Comparison of ENCODE assay signal across 8 cellular contexts in genomic region chr22:26589845-26590524, GRCh38. TPM values are rescaled to one million over a fixed set of nuclear protein-coding genes. Genes with fewer than 3 reads are reported as not detected.
A peak's percentile ranks its signal among the peaks of the same experiment; 100 is the strongest.
DNase-seq lines count a peak whose midpoint lies in the region; ATAC-seq and TF ChIP-seq lines count a peak whose summit lies in the region.

TSS of gene TPST2 (minus strand) at chr22:26590132. CDS start at chr22:26541630, 48,502 bp downstream.

- peak within 1 kb of the TSS; percentile 96 to 98 (median 97) for H3K4me3 Mint-ChIP-seq in immature natural killer cell

- H3K9me3 Mint-ChIP-seq in immature natural killer cell, result no peaks in the 10 kb centered on the region

- intact Hi-C loops in mammary epithelial cell (cut with micrococcal nuclease), result loop anchor here (1.0 to 2.0 kb wide), 2 partner anchors 87 to 191 kb away; no protein-coding TSS in a partner anchor

- H3K27ac Mint-ChIP-seq in immature natural killer cell, result peak within 1 kb of the TSS; percentile 92 to 98 (median 97)

- no peak for ATAC-seq in HG02970 (IDR thresholded peaks at IDR 0.05; ENCODE audit: low FRiP score, unreplicated experiment)

- 1% methylated on average over 11 of the region's 69 CpGs for WGBS in mammary epithelial cell (ENCODE audit: low coverage, missing lambda C conversion rate)
- WGBS in smooth muscle cell (ENCODE audit: low lambda C conversion rate), result 6% methylated on average over 22 of the region's 69 CpGs

- H3K4me2 ChIP-seq in mammary epithelial cell (ENCODE audit: insufficient read depth, low read depth, low read length), result peak within 1 kb of the TSS; percentile 88
- peak within 1 kb of the TSS; percentile 99 for H3K4me2 ChIP-seq in smooth muscle cell

- H3K4me1 ChIP-seq in mammary epithelial cell (ENCODE audit: insufficient read depth, low read length) (peaks cover 22% of the 10 kb centered on the region), smooth muscle cell (ENCODE audit: low read depth) (no peaks in the 10 kb centered on the region)

- peaks cover 13% of the 10 kb centered on the region for H3F3A ChIP-seq in smooth muscle cell (ENCODE audit: low read depth)

- no peaks in the 10 kb centered on the region for H3K36me3 ChIP-seq in WERI-Rb-1
- no peaks in the 10 kb centered on the region for H3K36me3 ChIP-seq in mammary epithelial cell (ENCODE audit: insufficient read depth, low read length)
- no peaks in the 10 kb centered on the region for H3K36me3 ChIP-seq in smooth muscle cell (ENCODE audit: low read depth)

- no peak for TF ChIP-seq CTCF in GM12875 (IDR thresholded peaks at IDR 0.05; ENCODE audit: borderline replicate concordance, insufficient read depth, low read depth, low read length)
- TF ChIP-seq CTCF in HFF-Myc (IDR thresholded peaks at IDR 0.05; ENCODE audit: low read depth, low read length, missing control alignments), result no peak
- no peak for TF ChIP-seq CTCF in WERI-Rb-1 (IDR thresholded peaks at IDR 0.05; ENCODE audit: low read depth, low read length)
- TF ChIP-seq CTCF in mammary epithelial cell (conservative IDR thresholded peaks at IDR 0.05 in 1 of 2, IDR thresholded peaks at IDR 0.05 in 1 of 2; ENCODE audit: extremely low read depth in 1 of 2, insufficient read depth in 1 of 2, low read depth in 1 of 2, low read length in 2 of 2), result no peak
- TF ChIP-seq CTCF in smooth muscle cell (IDR thresholded peaks at IDR 0.05; ENCODE audit: borderline replicate concordance, insufficient read depth, poor library complexity, severe bottlenecking), result no peak

- peaks cover 5 to 15% (median 14%) of the 10 kb centered on the region in 3 donors for H3K27me3 Mint-ChIP-seq in immature natural killer cell (ENCODE audit: low read depth in 3 of 3)

- no peaks in the 10 kb centered on the region for H4K20me1 ChIP-seq in mammary epithelial cell (ENCODE audit: insufficient read depth, low read length)
- H4K20me1 ChIP-seq in smooth muscle cell (ENCODE audit: low read depth), result peaks cover 6% of the 10 kb centered on the region

- H3K27me3 ChIP-seq in WERI-Rb-1 (ENCODE audit: insufficient read depth, low read depth, severe bottlenecking) (no peaks in the 10 kb centered on the region), mammary epithelial cell (ENCODE audit: insufficient read depth, low read length) (no peaks in the 10 kb centered on the region), smooth muscle cell (ENCODE audit: low read depth) (no peaks in the 10 kb centered on the region)

- H3K9ac ChIP-seq in mammary epithelial cell (ENCODE audit: insufficient read depth, low read length), result peak within 1 kb of the TSS; percentile 69
- H3K9ac ChIP-seq in smooth muscle cell (ENCODE audit: low read depth), result peak within 1 kb of the TSS; percentile 90

- H2AFZ ChIP-seq in mammary epithelial cell (ENCODE audit: low read depth, low read length) (peak within 1 kb of the TSS; percentile 95), smooth muscle cell (ENCODE audit: low read depth) (peak within 1 kb of the TSS; percentile 92)

- dilution Hi-C loops in mammary epithelial cell (cut with HindIII; ENCODE audit: low sequenced_read_pairs), result no loop called here

- peaks cover 8 to 11% (median 8%) of the 10 kb centered on the region in 3 donors for H3K36me3 Mint-ChIP-seq in immature natural killer cell

- CTCF ChIA-PET in mammary epithelial cell (lab: Charles Lee; ENCODE audit: low non-redundant PET), result no interaction called here

- H3K27ac ChIP-seq in WERI-Rb-1 (no peak within 1 kb of the TSS), mammary epithelial cell (ENCODE audit: insufficient read depth, low read depth, low read length) (peak within 1 kb of the TSS; percentile 48), smooth muscle cell (ENCODE audit: low read depth) (peak within 1 kb of the TSS; percentile 83)

- peaks cover 5% of the 10 kb centered on the region for H3K9me3 ChIP-seq in WERI-Rb-1 (ENCODE audit: severe bottlenecking)
- no peaks in the 10 kb centered on the region for H3K9me3 ChIP-seq in mammary epithelial cell (replicated peaks; ENCODE audit: insufficient read depth, low read length)
- H3K9me3 ChIP-seq in smooth muscle cell (replicated peaks; ENCODE audit: low read depth), result no peaks in the 10 kb centered on the region

- in situ Hi-C loops in mammary epithelial cell (cut with MboI; ENCODE audit: low sequenced_read_pairs in 2 of 2), result loop anchor here in 1 of 2 donors (5.0 kb wide), 1 partner anchor 78 kb away; the partner anchor contains the start of gene TFIP11

- peaks cover 86 to 88% of the 10 kb centered on the region in 2 donors for H3K4me1 Mint-ChIP-seq in immature natural killer cell

- H3K4me3 ChIP-seq in GM12875 (ENCODE audit: low read depth, low read length) (peak within 1 kb of the TSS; percentile 96), HFF-Myc (replicated peaks; ENCODE audit: low read depth, low read length) (peak within 1 kb of the TSS; percentile 77), WERI-Rb-1 (ENCODE audit: low read depth, low read length) (peak within 1 kb of the TSS; percentile 72), mammary epithelial cell (replicated peaks in 1 of 3; ENCODE audit: insufficient read depth in 1 of 3, low read depth in 2 of 3, low read length in 3 of 3) (peak within 1 kb of the TSS; percentile 62 to 84 (median 76)), smooth muscle cell (peak within 1 kb of the TSS; percentile 96)

- BruUV-seq in mammary epithelial cell (replicated peaks; lab: Mats Ljungman, UMichigan), result no TSS peak

- peaks cover 27% of the 10 kb centered on the region for H3K79me2 ChIP-seq in mammary epithelial cell (ENCODE audit: insufficient read depth, low read length)
- H3K79me2 ChIP-seq in smooth muscle cell (ENCODE audit: low read depth), result peaks cover 28% of the 10 kb centered on the region

- DNase-seq in HFF-Myc (ENCODE audit: extremely low read depth, low read depth) (no peak), NCI-H1105 (lab: John Stamatoyannopoulos, UW) (peak; percentile 69), WERI-Rb-1 (peak; percentile 71), mammary epithelial cell (peak; percentile 68), immature natural killer cell (peak; percentile 76 to 80 (median 79)), smooth muscle cell (lab: John Stamatoyannopoulos, UW; ENCODE audit: unreplicated experiment) (peak; percentile 55)

RNA-seq across cellular contexts. Expression of gene TPST2, which starts in this region (rescaled TPM):
- 10 to 100 TPM; 18.8 to 62.5 TPM for total RNA-seq in mammary epithelial cell
- polyA plus RNA-seq in mammary epithelial cell, result 28.4 TPM
- polyA minus RNA-seq in mammary epithelial cell, result 63.0 TPM
- polyA plus RNA-seq in immature natural killer cell, result 100 to 1,000 TPM; 352 to 519 (median 512) TPM
- 44.1 and 44.8 TPM in 2 replicates for total RNA-seq in smooth muscle cell
- 48.5 and 50.2 TPM in 2 replicates for polyA plus RNA-seq in smooth muscle cell
